ENCODE assay signal across 1 cellular context in the genomic region with DNA sequence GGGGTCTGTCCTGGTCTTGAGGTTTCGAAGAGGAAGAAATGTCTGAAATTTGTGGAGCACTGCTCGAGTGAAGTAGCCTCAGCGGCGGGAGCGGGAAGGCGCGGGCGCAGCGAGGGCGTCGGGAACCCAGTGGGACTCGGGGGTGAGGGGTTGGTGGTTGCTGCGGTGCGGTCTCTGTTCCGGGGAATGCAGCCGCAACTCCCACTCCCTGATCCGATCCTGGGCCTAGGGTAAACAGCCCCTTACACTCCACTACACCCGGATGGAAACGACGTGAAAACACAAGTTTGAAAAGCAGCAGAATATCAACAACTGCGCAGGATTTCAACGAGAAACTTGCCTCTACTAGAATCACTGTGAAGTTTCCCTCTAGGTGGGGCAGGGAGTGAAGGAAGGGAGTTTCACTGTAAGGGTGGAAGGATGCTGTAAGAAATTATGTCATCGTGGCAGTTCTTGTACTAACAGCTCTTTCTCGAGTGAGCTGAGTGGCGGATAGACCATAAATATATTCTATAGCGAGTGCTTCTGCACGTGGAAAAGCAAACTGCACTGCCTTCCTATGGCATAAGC.
TF ChIP-seq lines count a peak whose summit lies in the region.

No MANE protein-coding gene starts in this region.

TF ChIP-seq in K562, 482 proteins besides CTCF, POLR2A, EP300 and RAD21 (continued from another document):
- TF ChIP-seq, protein P1, sequence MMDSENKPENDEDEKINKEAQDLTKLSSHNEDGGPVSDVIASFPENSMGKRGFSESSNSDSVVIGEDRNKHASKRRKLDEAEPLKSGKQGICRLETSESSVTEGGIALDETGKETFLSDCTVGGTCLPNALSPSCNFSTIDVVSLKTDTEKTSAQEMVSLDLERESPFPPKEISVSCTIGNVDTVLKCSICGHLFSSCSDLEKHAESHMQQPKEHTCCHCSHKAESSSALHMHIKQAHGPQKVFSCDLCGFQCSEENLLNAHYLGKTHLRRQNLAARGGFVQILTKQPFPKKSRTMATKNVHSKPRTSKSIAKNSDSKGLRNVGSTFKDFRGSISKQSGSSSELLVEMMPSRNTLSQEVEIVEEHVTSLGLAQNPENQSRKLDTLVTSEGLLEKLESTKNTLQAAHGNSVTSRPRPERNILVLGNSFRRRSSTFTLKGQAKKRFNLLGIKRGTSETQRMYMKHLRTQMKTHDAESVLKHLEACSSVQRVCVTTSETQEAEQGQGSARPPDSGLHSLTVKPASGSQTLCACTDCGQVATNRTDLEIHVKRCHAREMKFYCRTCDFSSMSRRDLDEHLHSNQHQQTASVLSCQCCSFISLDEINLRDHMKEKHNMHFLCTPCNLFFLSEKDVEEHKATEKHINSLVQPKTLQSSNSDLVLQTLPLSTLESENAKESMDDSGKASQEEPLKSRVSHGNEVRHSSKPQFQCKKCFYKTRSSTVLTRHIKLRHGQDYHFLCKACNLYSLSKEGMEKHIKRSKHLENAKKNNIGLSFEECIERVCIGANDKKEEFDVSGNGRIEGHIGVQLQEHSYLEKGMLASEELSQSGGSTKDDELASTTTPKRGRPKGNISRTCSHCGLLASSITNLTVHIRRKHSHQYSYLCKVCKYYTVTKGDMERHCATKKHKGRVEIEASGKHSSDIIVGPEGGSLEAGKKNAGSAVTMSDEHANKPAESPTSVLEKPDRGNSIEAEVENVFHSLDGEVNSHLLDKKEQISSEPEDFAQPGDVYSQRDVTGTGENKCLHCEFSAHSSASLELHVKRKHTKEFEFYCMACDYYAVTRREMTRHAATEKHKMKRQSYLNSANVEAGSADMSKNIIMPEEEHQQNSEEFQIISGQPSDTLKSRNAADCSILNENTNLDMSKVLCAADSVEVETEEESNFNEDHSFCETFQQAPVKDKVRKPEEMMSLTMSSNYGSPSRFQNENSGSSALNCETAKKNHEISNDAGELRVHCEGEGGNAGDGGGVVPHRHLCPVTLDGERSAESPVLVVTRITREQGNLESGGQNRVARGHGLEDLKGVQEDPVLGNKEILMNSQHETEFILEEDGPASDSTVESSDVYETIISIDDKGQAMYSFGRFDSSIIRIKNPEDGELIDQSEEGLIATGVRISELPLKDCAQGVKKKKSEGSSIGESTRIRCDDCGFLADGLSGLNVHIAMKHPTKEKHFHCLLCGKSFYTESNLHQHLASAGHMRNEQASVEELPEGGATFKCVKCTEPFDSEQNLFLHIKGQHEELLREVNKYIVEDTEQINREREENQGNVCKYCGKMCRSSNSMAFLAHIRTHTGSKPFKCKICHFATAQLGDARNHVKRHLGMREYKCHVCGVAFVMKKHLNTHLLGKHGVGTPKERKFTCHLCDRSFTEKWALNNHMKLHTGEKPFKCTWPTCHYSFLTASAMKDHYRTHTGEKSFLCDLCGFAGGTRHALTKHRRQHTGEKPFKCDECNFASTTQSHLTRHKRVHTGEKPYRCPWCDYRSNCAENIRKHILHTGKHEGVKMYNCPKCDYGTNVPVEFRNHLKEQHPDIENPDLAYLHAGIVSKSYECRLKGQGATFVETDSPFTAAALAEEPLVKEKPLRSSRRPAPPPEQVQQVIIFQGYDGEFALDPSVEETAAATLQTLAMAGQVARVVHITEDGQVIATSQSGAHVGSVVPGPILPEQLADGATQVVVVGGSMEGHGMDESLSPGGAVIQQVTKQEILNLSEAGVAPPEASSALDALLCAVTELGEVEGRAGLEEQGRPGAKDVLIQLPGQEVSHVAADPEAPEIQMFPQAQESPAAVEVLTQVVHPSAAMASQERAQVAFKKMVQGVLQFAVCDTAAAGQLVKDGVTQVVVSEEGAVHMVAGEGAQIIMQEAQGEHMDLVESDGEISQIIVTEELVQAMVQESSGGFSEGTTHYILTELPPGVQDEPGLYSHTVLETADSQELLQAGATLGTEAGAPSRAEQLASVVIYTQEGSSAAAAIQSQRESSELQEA (IDR thresholded peaks at IDR 0.05; ENCODE audit: low read depth) = no peak
- TF ChIP-seq ZNF165 (CRISPR knock-in tag; IDR thresholded peaks at IDR 0.05; ENCODE audit: borderline replicate concordance) (no peak), SRSF3 (IDR thresholded peaks at IDR 0.05; ENCODE audit: insufficient read depth, low read length) (no peak)
